ENCODE assay signal across 15 cellular contexts in the genomic region with DNA sequence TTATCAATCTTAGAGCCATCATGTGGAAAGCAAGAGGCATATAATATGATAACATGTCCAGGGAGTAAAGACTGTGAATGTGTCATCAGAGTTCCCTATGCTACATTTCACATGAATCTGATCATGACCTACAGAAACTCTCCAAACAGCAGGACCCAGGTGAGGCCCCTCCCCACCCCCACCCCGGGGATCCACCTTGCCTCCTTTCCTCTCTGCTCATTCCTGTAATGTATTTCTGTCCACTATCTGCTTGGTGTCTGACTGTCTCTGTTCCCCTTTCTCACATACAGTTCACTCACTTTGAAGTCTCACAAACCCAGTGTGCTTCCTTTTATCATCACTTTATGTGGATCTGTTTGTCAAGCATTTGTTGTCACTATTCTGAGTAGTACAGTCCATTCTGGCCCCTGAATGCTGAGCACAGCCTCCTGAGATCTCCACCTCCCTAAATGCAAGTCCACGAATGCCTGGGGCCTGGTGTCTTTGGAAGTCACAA.
DNase-seq lines count a peak whose midpoint lies in the region; ATAC-seq and TF ChIP-seq lines count a peak whose summit lies in the region.
"Had no signal": no experiment of that assay in that cellular context is flagged by ENCODE, and none has a peak within 500 bp of the region (broad histone marks: within the 10 kb centered on the region; RNA-seq: fewer than 3 reads in every experiment).

No MANE protein-coding gene starts in this region.

- POLR2A ChIA-PET in activated CD4-positive, alpha-beta memory T cell treated with anti-CD3 and anti-CD28 coated beads, Interleukin-2, amount 10 ng/mL, durations not matched to agents 7 days and 5 days (lab: Charles Lee) = no interaction called here

- H3K4me3 Mint-ChIP-seq in neural progenitor cell = peak overlapping the region; percentile 16
- no peak overlapping the region for H3K4me3 Mint-ChIP-seq in activated CD4-positive, alpha-beta memory T cell treated with anti-CD3 and anti-CD28 coated beads, Interleukin-2, amount 10 ng/mL, durations not matched to agents 7 days and 5 days
- H3K4me3 Mint-ChIP-seq: activated naive CD8-positive, alpha-beta T cell treated with anti-CD3 and anti-CD28 coated beads, Interleukin-2, amount 10 ng/mL, durations not matched to agents 7 days and 5 days; HFFc6; T-helper 2 cell treated with Interferon-gamma antibody and Interleukin-4, amounts not matched to agents 5 μg/mL and 100 μg/mL, for 36 hours had no signal

- no peaks in the 10 kb centered on the region for H3K4me1 ChIP-seq in neural progenitor cell
- H3K4me1 ChIP-seq: Peyer's patch, prostate gland had no signal

- H3K27me3 Mint-ChIP-seq in neural progenitor cell (ENCODE audit: insufficient read depth, low read depth) = peaks cover 2% of the 10 kb centered on the region
- peaks cover 8% of the 10 kb centered on the region for H3K27me3 Mint-ChIP-seq in activated CD4-positive, alpha-beta memory T cell treated with anti-CD3 and anti-CD28 coated beads, Interleukin-2, amount 10 ng/mL, durations not matched to agents 7 days and 5 days
- H3K27me3 Mint-ChIP-seq: activated naive CD8-positive, alpha-beta T cell treated with anti-CD3 and anti-CD28 coated beads, Interleukin-2, amount 10 ng/mL, durations not matched to agents 7 days and 5 days had no signal

- no peaks in the 10 kb centered on the region for H4K20me1 ChIP-seq in neural progenitor cell (ENCODE audit: low read depth)

- no peak overlapping the region for H3K4me2 ChIP-seq in neural progenitor cell

- CTCF ChIA-PET in activated CD4-positive, alpha-beta memory T cell treated with anti-CD3 and anti-CD28 coated beads, Interleukin-2, amount 10 ng/mL, durations not matched to agents 7 days and 5 days (lab: Charles Lee) = interaction anchor here (1.1 to 1.3 kb wide), 2 partner anchors 9 to 19 kb away, joined by 3 to 4 read pairs; no protein-coding TSS in a partner anchor

- no peak overlapping the region for H3K27ac ChIP-seq in neural progenitor cell
- H3K27ac ChIP-seq: Peyer's patch, prostate gland had no signal

- H3K9me3 Mint-ChIP-seq in neural progenitor cell = peaks cover 3% of the 10 kb centered on the region
- no peaks in the 10 kb centered on the region for H3K9me3 Mint-ChIP-seq in activated CD4-positive, alpha-beta memory T cell treated with anti-CD3 and anti-CD28 coated beads, Interleukin-2, amount 10 ng/mL, durations not matched to agents 7 days and 5 days
- H3K9me3 Mint-ChIP-seq: activated naive CD8-positive, alpha-beta T cell treated with anti-CD3 and anti-CD28 coated beads, Interleukin-2, amount 10 ng/mL, durations not matched to agents 7 days and 5 days; HFFc6; T-helper 2 cell treated with Interferon-gamma antibody and Interleukin-4, amounts not matched to agents 5 μg/mL and 100 μg/mL, for 36 hours had no signal

- no peaks in the 10 kb centered on the region for H3K27me3 ChIP-seq in neural progenitor cell
- H3K27me3 ChIP-seq: Peyer's patch had no signal

- no peak overlapping the region for H3K9ac ChIP-seq in neural progenitor cell

- no peak overlapping the region for H2AFZ ChIP-seq in neural progenitor cell (replicated peaks)

- no peak for TF ChIP-seq CTCF in neural progenitor cell (IDR thresholded peaks at IDR 0.05)

- H3K4me3 ChIP-seq in neural progenitor cell = no peak overlapping the region
- H3K4me3 ChIP-seq: Peyer's patch, prostate gland had no signal

- H3K9me3 ChIP-seq in neural progenitor cell (ENCODE audit: low read depth) = no peaks in the 10 kb centered on the region
- H3K9me3 ChIP-seq: Peyer's patch, prostate gland had no signal

- H3K36me3 Mint-ChIP-seq in neural progenitor cell = no peaks in the 10 kb centered on the region
- no peaks in the 10 kb centered on the region for H3K36me3 Mint-ChIP-seq in activated CD4-positive, alpha-beta memory T cell treated with anti-CD3 and anti-CD28 coated beads, Interleukin-2, amount 10 ng/mL, durations not matched to agents 7 days and 5 days (ENCODE audit: low read depth)
- H3K36me3 Mint-ChIP-seq: activated naive CD8-positive, alpha-beta T cell treated with anti-CD3 and anti-CD28 coated beads, Interleukin-2, amount 10 ng/mL, durations not matched to agents 7 days and 5 days; CD4-positive, CD25-positive, alpha-beta regulatory T cell had no signal

- DNase-seq in neural progenitor cell (ENCODE audit: low spot score) (no peak), NCI-H69 (lab: John Stamatoyannopoulos, UW) (no peak), LoVo (ENCODE audit: low spot score) (no peak)
- no peak for DNase-seq in stimulated activated CD4-positive, alpha-beta T cell treated with anti-CD3 and anti-CD28 coated beads, Interleukin-2, amount 100 ng/mL, for 48 hours
- DNase-seq in activated CD4-positive, alpha-beta memory T cell treated with anti-CD3 and anti-CD28 coated beads, Interleukin-2, amount 10 ng/mL, durations not matched to agents 7 days and 5 days = no peak
- DNase-seq: activated naive CD8-positive, alpha-beta T cell treated with anti-CD3 and anti-CD28 coated beads, Interleukin-2, amount 10 ng/mL, durations not matched to agents 7 days and 5 days; CD4-positive, CD25-positive, alpha-beta regulatory T cell; HFFc6; NCI-H2171 treated with DMSO at 0.1 percent for 48 hours; Peyer's patch had no signal

- no peaks in the 10 kb centered on the region for H3K4me1 Mint-ChIP-seq in neural progenitor cell
- H3K4me1 Mint-ChIP-seq in activated CD4-positive, alpha-beta memory T cell treated with anti-CD3 and anti-CD28 coated beads, Interleukin-2, amount 10 ng/mL, durations not matched to agents 7 days and 5 days = no peaks in the 10 kb centered on the region
- H3K4me1 Mint-ChIP-seq: activated naive CD8-positive, alpha-beta T cell treated with anti-CD3 and anti-CD28 coated beads, Interleukin-2, amount 10 ng/mL, durations not matched to agents 7 days and 5 days had no signal

- no peak overlapping the region for H3K27ac Mint-ChIP-seq in neural progenitor cell
- H3K27ac Mint-ChIP-seq in activated CD4-positive, alpha-beta memory T cell treated with anti-CD3 and anti-CD28 coated beads, Interleukin-2, amount 10 ng/mL, durations not matched to agents 7 days and 5 days = no peak overlapping the region
- H3K27ac Mint-ChIP-seq: activated naive CD8-positive, alpha-beta T cell treated with anti-CD3 and anti-CD28 coated beads, Interleukin-2, amount 10 ng/mL, durations not matched to agents 7 days and 5 days; HFFc6; T-helper 2 cell treated with Interferon-gamma antibody and Interleukin-4, amounts not matched to agents 5 μg/mL and 100 μg/mL, for 36 hours had no signal

- peak; percentile 59 for ATAC-seq in GM18870 (IDR thresholded peaks at IDR 0.05; ENCODE audit: unreplicated experiment)
- ATAC-seq in GM21717 (IDR thresholded peaks at IDR 0.05; ENCODE audit: unreplicated experiment) = peak; percentile 78
- peak; percentile 60 for ATAC-seq in HG03135 (IDR thresholded peaks at IDR 0.05; ENCODE audit: unreplicated experiment)

- H3K36me3 ChIP-seq in neural progenitor cell = no peaks in the 10 kb centered on the region
- H3K36me3 ChIP-seq: Peyer's patch, prostate gland had no signal

- no peaks in the 10 kb centered on the region for H3F3A ChIP-seq in neural progenitor cell (ENCODE audit: low read depth)

- H3K79me2 ChIP-seq in neural progenitor cell (ENCODE audit: low read depth) = no peaks in the 10 kb centered on the region
